In the genomic region with DNA sequence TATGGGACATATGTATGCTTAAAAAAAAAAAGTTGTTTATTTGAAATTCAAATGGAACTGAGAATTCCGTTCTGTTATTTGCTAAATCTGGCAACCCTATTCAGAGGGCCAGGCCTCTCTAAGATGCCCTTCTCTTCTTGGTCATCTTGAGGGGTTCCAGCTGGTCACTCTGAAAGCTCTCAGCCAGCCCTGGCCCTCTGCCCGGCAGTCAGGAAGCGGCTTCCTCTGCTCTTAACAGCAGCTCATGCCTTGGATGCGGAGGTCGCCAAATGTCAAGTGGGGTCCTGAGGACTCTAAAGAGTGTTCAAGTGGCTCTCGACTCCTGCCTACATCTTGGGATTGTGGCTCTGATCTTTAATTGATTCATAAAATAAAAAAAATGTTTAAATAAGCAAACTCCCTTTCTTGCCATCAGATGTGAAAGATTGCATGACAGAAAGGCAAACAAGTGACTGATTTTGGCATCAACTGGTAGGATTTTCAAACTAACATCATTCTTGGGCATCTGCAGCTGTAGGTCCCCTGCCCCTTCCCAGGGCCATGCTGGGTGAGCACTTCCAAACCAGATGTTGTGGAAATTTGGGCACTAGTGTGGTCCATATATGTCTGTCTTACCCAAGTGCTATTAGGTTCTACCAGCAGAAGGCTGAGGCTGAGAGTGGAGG, we compare ENCODE assay signal across 22 cellular contexts.
DNase-seq lines count a peak whose midpoint lies in the region; ATAC-seq and TF ChIP-seq lines count a peak whose summit lies in the region.
"Had no signal": no experiment of that assay in that cellular context is flagged by ENCODE, and none has a peak within 500 bp of the region (broad histone marks: within the 10 kb centered on the region; RNA-seq: fewer than 3 reads in every experiment).

No MANE protein-coding gene starts in this region.

- no peaks in the 10 kb centered on the region for H3K36me3 ChIP-seq in thyroid gland
- no peaks in the 10 kb centered on the region for H3K36me3 ChIP-seq in WERI-Rb-1
- H3K36me3 ChIP-seq: BE2C had no signal

- H3K4me3 ChIP-seq in thyroid gland (replicated peaks in 1 of 3) (no peak overlapping the region), WERI-Rb-1 (ENCODE audit: low read depth, low read length) (no peak overlapping the region)
- H3K4me3 ChIP-seq: hepatocyte had no signal

- H3K27ac ChIP-seq in thyroid gland = no peak overlapping the region
- H3K27ac ChIP-seq in WERI-Rb-1 = no peak overlapping the region
- H3K27ac ChIP-seq: hepatocyte had no signal

- H3K27me3 ChIP-seq in thyroid gland (no peaks in the 10 kb centered on the region), WERI-Rb-1 (ENCODE audit: insufficient read depth, low read depth, severe bottlenecking) (peaks cover 42% of the 10 kb centered on the region)
- H3K27me3 ChIP-seq: BE2C, hepatocyte had no signal

- H3K9me3 ChIP-seq in thyroid gland = no peaks in the 10 kb centered on the region
- H3K9me3 ChIP-seq in WERI-Rb-1 (ENCODE audit: severe bottlenecking) = no peaks in the 10 kb centered on the region
- H3K9me3 ChIP-seq: BE2C had no signal

- 14 to 25% methylated on average over 6 of the region's 6 CpGs for whole genome bisulfite sequencing in thyroid gland, 2 donors

- TF ChIP-seq POLR2A in thyroid gland (IDR thresholded peaks at IDR 0.05) = no peak

- no peak for TF ChIP-seq CTCF in thyroid gland (IDR thresholded peaks at IDR 0.05)
- no peak for TF ChIP-seq CTCF in WERI-Rb-1 (IDR thresholded peaks at IDR 0.05; ENCODE audit: low read depth, low read length)

- peak; percentile 50 to 74 for ATAC-seq in left cardiac atrium
- ATAC-seq in HG02938 (IDR thresholded peaks at IDR 0.05; ENCODE audit: unreplicated experiment) = no peak
- ATAC-seq: activated CD4-positive, alpha-beta T cell treated with anti-CD3 and anti-CD28 coated beads for 36 hours; stimulated activated naive CD8-positive, alpha-beta T cell treated with anti-CD3 and anti-CD28 coated beads, Interleukin-15, Interleukin-2, amounts not matched to agents 100 U/mL and 50 U/mL, for 24 hours had no signal

- H3K4me1 ChIP-seq in thyroid gland = peaks cover 14 to 21% of the 10 kb centered on the region in 2 donors
- H3K4me1 ChIP-seq: BE2C had no signal

- intact Hi-C loops in left cardiac atrium (cut with DNase I) = loop anchor here in 1 of 2 donors (10.0 kb wide), 1 partner anchor 124 kb away; no protein-coding TSS in a partner anchor
- intact Hi-C loops in thyroid gland (cut with DNase I) = no loop called here

- DNase-seq in NCI-H1417 (lab: John Stamatoyannopoulos, UW) (peak in 2 of 3 experiments; percentile 19 to 29), NCI-H1417 treated with DMSO at 0.1 percent for 48 hours (lab: John Stamatoyannopoulos, UW) (no peak), NCI-H2196 treated with DMSO at 0.1 percent for 48 hours (lab: John Stamatoyannopoulos, UW; ENCODE audit: unreplicated experiment) (peak; percentile 28), left cardiac atrium (peak; percentile 63), thyroid gland (peak; percentile 98 to 99), WERI-Rb-1 (no peak)
- no peak for DNase-seq in NK-92 treated with Interleukin-12 subunit alpha and Interleukin-12 subunit beta, amount 100 ng/mL, for 24 hours (lab: John Stamatoyannopoulos, UW)
- DNase-seq: 8988T; activated CD4-positive, alpha-beta T cell treated with anti-CD3 and anti-CD28 coated beads for 36 hours; anterior cingulate cortex; BE2C; cerebellar nuclear complex; DMS53; mammary epithelial cell; NCI-H1436; NCI-H2171 treated with DMSO at 0.1 percent for 48 hours; NCI-H748 treated with DMSO at 0.1 percent for 48 hours; occipital lobe; stimulated activated CD4-positive, alpha-beta T cell treated with anti-CD3 and anti-CD28 coated beads, Interleukin-4, amount 100 ng/mL, for 4 hours; stimulated activated naive CD8-positive, alpha-beta T cell treated with anti-CD3 and anti-CD28 coated beads, Interleukin-15, Interleukin-2, amounts not matched to agents 100 U/mL and 50 U/mL, for 24 hours had no signal

Comparison
In these comparisons a context has a peak if more than half of its experiments do, and no peak if none do; other contexts are left out.
1. DNase-seq: peak in NCI-H1417 (2 of 3), NCI-H2196 treated with DMSO at 0.1 percent for 48 hours (single experiment), left cardiac atrium (single experiment) and thyroid gland (2 of 2); none in NCI-H1417 treated with DMSO at 0.1 percent for 48 hours (single experiment), NK-92 treated with Interleukin-12 subunit alpha and Interleukin-12 subunit beta, amount 100 ng/mL, for 24 hours (single experiment) and WERI-Rb-1 (single experiment).